1 cellular context compared by ENCODE assay signal in the genomic region with DNA sequence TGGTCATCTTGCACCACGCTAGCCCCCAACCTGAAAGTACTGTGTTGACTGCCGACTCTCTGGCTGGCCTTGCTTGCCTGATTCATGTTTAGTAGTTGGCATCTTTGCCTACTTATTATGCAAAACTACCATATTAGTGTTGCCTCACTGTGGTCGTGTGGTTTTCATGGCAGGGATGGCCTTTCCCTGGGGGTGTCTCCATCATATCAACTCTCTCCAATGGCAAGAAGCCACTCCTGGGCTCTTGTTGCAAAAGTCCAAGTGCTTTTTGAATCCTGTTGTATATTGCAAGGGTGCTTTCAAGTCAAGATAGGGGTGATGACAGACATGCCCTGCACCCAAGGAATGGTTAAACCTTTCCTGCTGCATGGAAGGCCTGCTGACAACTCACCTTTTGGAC.
TF ChIP-seq lines count a peak whose summit lies in the region.

No MANE protein-coding gene starts in this region.

TF ChIP-seq in GM23338, 12 proteins besides CTCF, POLR2A, EP300 and RAD21 (continued from another document):
- TF ChIP-seq, protein P1, sequence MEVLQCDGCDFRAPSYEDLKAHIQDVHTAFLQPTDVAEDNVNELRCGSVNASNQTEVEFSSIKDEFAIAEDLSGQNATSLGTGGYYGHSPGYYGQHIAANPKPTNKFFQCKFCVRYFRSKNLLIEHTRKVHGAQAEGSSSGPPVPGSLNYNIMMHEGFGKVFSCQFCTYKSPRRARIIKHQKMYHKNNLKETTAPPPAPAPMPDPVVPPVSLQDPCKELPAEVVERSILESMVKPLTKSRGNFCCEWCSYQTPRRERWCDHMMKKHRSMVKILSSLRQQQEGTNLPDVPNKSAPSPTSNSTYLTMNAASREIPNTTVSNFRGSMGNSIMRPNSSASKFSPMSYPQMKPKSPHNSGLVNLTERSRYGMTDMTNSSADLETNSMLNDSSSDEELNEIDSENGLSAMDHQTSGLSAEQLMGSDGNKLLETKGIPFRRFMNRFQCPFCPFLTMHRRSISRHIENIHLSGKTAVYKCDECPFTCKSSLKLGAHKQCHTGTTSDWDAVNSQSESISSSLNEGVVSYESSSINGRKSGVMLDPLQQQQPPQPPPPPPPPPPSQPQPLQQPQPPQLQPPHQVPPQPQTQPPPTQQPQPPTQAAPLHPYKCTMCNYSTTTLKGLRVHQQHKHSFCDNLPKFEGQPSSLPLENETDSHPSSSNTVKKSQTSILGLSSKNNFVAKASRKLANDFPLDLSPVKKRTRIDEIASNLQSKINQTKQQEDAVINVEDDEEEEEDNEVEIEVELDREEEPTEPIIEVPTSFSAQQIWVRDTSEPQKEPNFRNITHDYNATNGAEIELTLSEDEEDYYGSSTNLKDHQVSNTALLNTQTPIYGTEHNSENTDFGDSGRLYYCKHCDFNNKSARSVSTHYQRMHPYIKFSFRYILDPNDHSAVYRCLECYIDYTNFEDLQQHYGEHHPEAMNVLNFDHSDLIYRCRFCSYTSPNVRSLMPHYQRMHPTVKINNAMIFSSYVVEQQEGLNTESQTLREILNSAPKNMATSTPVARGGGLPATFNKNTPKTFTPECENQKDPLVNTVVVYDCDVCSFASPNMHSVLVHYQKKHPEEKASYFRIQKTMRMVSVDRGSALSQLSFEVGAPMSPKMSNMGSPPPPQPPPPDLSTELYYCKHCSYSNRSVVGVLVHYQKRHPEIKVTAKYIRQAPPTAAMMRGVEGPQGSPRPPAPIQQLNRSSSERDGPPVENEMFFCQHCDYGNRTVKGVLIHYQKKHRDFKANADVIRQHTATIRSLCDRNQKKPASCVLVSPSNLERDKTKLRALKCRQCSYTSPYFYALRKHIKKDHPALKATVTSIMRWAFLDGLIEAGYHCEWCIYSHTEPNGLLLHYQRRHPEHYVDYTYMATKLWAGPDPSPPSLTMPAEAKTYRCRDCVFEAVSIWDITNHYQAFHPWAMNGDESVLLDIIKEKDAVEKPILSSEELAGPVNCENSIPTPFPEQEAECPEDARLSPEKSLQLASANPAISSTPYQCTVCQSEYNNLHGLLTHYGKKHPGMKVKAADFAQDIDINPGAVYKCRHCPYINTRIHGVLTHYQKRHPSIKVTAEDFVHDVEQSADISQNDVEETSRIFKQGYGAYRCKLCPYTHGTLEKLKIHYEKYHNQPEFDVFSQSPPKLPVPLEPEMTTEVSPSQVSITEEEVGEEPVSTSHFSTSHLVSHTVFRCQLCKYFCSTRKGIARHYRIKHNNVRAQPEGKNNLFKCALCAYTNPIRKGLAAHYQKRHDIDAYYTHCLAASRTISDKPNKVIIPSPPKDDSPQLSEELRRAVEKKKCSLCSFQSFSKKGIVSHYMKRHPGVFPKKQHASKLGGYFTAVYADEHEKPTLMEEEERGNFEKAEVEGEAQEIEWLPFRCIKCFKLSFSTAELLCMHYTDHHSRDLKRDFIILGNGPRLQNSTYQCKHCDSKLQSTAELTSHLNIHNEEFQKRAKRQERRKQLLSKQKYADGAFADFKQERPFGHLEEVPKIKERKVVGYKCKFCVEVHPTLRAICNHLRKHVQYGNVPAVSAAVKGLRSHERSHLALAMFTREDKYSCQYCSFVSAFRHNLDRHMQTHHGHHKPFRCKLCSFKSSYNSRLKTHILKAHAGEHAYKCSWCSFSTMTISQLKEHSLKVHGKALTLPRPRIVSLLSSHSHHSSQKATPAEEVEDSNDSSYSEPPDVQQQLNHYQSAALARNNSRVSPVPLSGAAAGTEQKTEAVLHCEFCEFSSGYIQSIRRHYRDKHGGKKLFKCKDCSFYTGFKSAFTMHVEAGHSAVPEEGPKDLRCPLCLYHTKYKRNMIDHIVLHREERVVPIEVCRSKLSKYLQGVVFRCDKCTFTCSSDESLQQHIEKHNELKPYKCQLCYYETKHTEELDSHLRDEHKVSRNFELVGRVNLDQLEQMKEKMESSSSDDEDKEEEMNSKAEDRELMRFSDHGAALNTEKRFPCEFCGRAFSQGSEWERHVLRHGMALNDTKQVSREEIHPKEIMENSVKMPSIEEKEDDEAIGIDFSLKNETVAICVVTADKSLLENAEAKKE (CRISPR knock-in tag; IDR thresholded peaks at IDR 0.05): no peak
- no peak for TF ChIP-seq POLR2AphosphoS5 (IDR thresholded peaks at IDR 0.05; ENCODE audit: low read depth)
